Comparison of ENCODE assay signal across 26 cellular contexts in the genomic region with DNA sequence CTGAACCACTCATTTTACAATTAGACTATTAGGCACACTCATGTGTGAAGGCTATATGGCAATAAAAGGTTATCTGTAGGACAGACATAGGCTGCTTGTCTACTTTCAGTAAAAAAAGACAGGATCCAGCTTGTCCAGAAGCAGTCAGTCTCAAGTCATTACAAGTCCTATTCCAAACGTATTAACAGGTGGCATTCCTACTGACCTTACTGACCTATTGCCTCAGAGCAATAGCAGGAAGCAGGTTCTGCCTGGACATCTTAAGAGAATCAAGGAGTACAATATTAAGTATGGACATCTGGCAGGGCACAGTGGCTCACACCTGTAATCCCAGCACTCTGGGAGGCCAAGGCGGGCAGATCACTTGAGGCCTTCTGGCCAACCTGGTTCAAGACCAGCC. TPM values are rescaled to one million over a fixed set of nuclear protein-coding genes. Genes with fewer than 3 reads are reported as not detected.
DNase-seq lines count a peak whose midpoint lies in the region; ATAC-seq and TF ChIP-seq lines count a peak whose summit lies in the region.
"Had no signal": no experiment of that assay in that cellular context is flagged by ENCODE, and none has a peak within 500 bp of the region (broad histone marks: within the 10 kb centered on the region; RNA-seq: fewer than 3 reads in every experiment).

No MANE protein-coding gene starts in this region.

- no peak overlapping the region for H4K5ac ChIP-seq in mesendoderm (ENCODE audit: low read length)

- peak overlapping the region in 5 of 11 experiments; percentile 15 to 62 (median 49); a peak in 5 of 22 replicates for H3K27ac ChIP-seq in BLaER1 treated with 17β-estradiol and CSF1 and Interleukin-3, amounts not matched to agents 10 nM and 100 nM
- H3K27ac ChIP-seq in mesendoderm (ENCODE audit: low read depth, low read length): no peak overlapping the region
- H3K27ac ChIP-seq: esophagus muscularis mucosa, sigmoid colon, testis had no signal

- no peaks in the 10 kb centered on the region for H3K9me3 Mint-ChIP-seq in IgD-negative memory B cell
- H3K9me3 Mint-ChIP-seq in activated T-helper 2 cell treated with anti-CD3 and anti-CD28 coated beads, Interferon-gamma antibody, Interleukin-2, Interleukin-4, amounts not matched to agents 10 μg/mL and 5 μg/mL and 100 μg/mL, durations not matched to agents 14 hours and 24 hours and 36 hours: peaks cover 4% of the 10 kb centered on the region
- H3K9me3 Mint-ChIP-seq in activated CD8-positive, alpha-beta T cell treated with anti-CD3 and anti-CD28 coated beads for 36 hours: no peaks in the 10 kb centered on the region
- H3K9me3 Mint-ChIP-seq: CD4-positive, alpha-beta T cell; central memory CD8-positive, alpha-beta T cell had no signal

- H3K79me2 ChIP-seq in mesendoderm (ENCODE audit: control insufficient read depth, insufficient read depth, low read length): peaks cover 12% of the 10 kb centered on the region

- peaks cover 42 to 97% (median 86%) of the 10 kb centered on the region in 11 experiments for H4K20me1 ChIP-seq in BLaER1 treated with 17β-estradiol and CSF1 and Interleukin-3, amounts not matched to agents 10 nM and 100 nM

- H2BK120ac ChIP-seq in mesendoderm (ENCODE audit: low read depth, low read length): no peak overlapping the region

- H4K8ac ChIP-seq in mesendoderm (ENCODE audit: low read depth, low read length): no peak overlapping the region

- no peak overlapping the region for H2BK5ac ChIP-seq in mesendoderm (ENCODE audit: low read length)

- no peaks in the 10 kb centered on the region for H3K27me3 Mint-ChIP-seq in IgD-negative memory B cell
- H3K27me3 Mint-ChIP-seq in activated T-helper 2 cell treated with anti-CD3 and anti-CD28 coated beads, Interferon-gamma antibody, Interleukin-2, Interleukin-4, amounts not matched to agents 10 μg/mL and 5 μg/mL and 100 μg/mL, durations not matched to agents 14 hours and 24 hours and 36 hours (ENCODE audit: low read depth): no peaks in the 10 kb centered on the region
- H3K27me3 Mint-ChIP-seq in activated CD8-positive, alpha-beta T cell treated with anti-CD3 and anti-CD28 coated beads for 36 hours: no peaks in the 10 kb centered on the region
- H3K27me3 Mint-ChIP-seq: CD4-positive, alpha-beta T cell; central memory CD8-positive, alpha-beta T cell had no signal

- peaks cover 6% of the 10 kb centered on the region for H3K36me3 Mint-ChIP-seq in IgD-negative memory B cell
- peaks cover 32% of the 10 kb centered on the region for H3K36me3 Mint-ChIP-seq in activated T-helper 2 cell treated with anti-CD3 and anti-CD28 coated beads, Interferon-gamma antibody, Interleukin-2, Interleukin-4, amounts not matched to agents 10 μg/mL and 5 μg/mL and 100 μg/mL, durations not matched to agents 14 hours and 24 hours and 36 hours (ENCODE audit: low read depth)
- peaks cover 15% of the 10 kb centered on the region for H3K36me3 Mint-ChIP-seq in activated CD8-positive, alpha-beta T cell treated with anti-CD3 and anti-CD28 coated beads for 36 hours (ENCODE audit: low read depth)

- intact Hi-C loops in activated T-helper 2 cell treated with anti-CD3 and anti-CD28 coated beads, Interferon-gamma antibody, Interleukin-2, Interleukin-4, amounts not matched to agents 10 μg/mL and 5 μg/mL and 100 μg/mL, durations not matched to agents 14 hours and 24 hours and 36 hours (cut with micrococcal nuclease): loop anchor here (2.0 kb wide), 1 partner anchor 27 kb away; no protein-coding TSS in a partner anchor
- intact Hi-C loops in left colon (cut with DNase I, micrococcal nuclease): no loop called here
- intact Hi-C loops in activated CD8-positive, alpha-beta T cell treated with anti-CD3 and anti-CD28 coated beads for 36 hours (cut with micrococcal nuclease): no loop called here

- peaks cover 32 to 94% (median 58%) of the 10 kb centered on the region in 10 experiments for H3K4me1 ChIP-seq in BLaER1 treated with 17β-estradiol and CSF1 and Interleukin-3, amounts not matched to agents 10 nM and 100 nM
- peaks cover 9% of the 10 kb centered on the region for H3K4me1 ChIP-seq in mesendoderm (ENCODE audit: control insufficient read depth, low read depth, low read length)

- peaks cover 33 to 43% (median 37%) of the 10 kb centered on the region in 3 donors for H3K4me1 Mint-ChIP-seq in IgD-negative memory B cell
- H3K4me1 Mint-ChIP-seq in activated T-helper 2 cell treated with anti-CD3 and anti-CD28 coated beads, Interferon-gamma antibody, Interleukin-2, Interleukin-4, amounts not matched to agents 10 μg/mL and 5 μg/mL and 100 μg/mL, durations not matched to agents 14 hours and 24 hours and 36 hours (ENCODE audit: low read depth): peaks cover 29% of the 10 kb centered on the region
- peaks cover 22% of the 10 kb centered on the region for H3K4me1 Mint-ChIP-seq in activated CD8-positive, alpha-beta T cell treated with anti-CD3 and anti-CD28 coated beads for 36 hours (ENCODE audit: low read depth)

- H3K9me3 ChIP-seq in BLaER1 treated with 17β-estradiol and CSF1 and Interleukin-3, amounts not matched to agents 10 nM and 100 nM (replicated peaks in 1 of 11): peaks cover 0 to 5% (median 0%) of the 10 kb centered on the region in 11 experiments; a peak in 2 of 22 replicates
- H3K9me3 ChIP-seq: esophagus muscularis mucosa, HAP-1, sigmoid colon, testis had no signal

- POLR2A ChIA-PET in activated CD8-positive, alpha-beta T cell treated with anti-CD3 and anti-CD28 coated beads for 36 hours (lab: Charles Lee): no interaction called here

- no peak for DNase-seq in activated T-helper 2 cell treated with anti-CD3 and anti-CD28 coated beads, Interferon-gamma antibody, Interleukin-2, Interleukin-4, amounts not matched to agents 10 μg/mL and 5 μg/mL and 100 μg/mL, durations not matched to agents 14 hours and 24 hours and 36 hours (ENCODE audit: low spot score)
- DNase-seq in left colon (no peak), mesendoderm (no peak), NCI-H1048 (lab: John Stamatoyannopoulos, UW) (no peak), GM13977 (ENCODE audit: low spot score) (no peak)
- no peak for DNase-seq in activated CD8-positive, alpha-beta T cell treated with anti-CD3 and anti-CD28 coated beads for 36 hours
- DNase-seq: activated CD8-positive, alpha-beta memory T cell treated with anti-CD3 and anti-CD28 coated beads, Interleukin-2, amount 50 U/mL, for 48 hours; activated naive CD4-positive, alpha-beta T cell; anterior cingulate cortex; CD4-positive, alpha-beta T cell; DMS79; Kasumi-1; left cardiac atrium; midbrain; NCI-H1417 treated with DMSO at 0.1 percent for 48 hours; NCI-H2171; NCI-H774; nephron progenitor cell; sigmoid colon; T-helper 1 cell; testis had no signal

- no peaks in the 10 kb centered on the region for H3K27me3 ChIP-seq in BLaER1 treated with 17β-estradiol and CSF1 and Interleukin-3, amounts not matched to agents 10 nM and 100 nM
- H3K27me3 ChIP-seq in mesendoderm (ENCODE audit: insufficient read depth, low read length, poor library complexity): no peaks in the 10 kb centered on the region
- H3K27me3 ChIP-seq: esophagus muscularis mucosa, sigmoid colon, testis had no signal

- CTCF ChIA-PET in activated CD8-positive, alpha-beta T cell treated with anti-CD3 and anti-CD28 coated beads for 36 hours (lab: Charles Lee): no interaction called here

- ATAC-seq in left colon: peak; percentile 16
- no peak for ATAC-seq in activated CD8-positive, alpha-beta T cell treated with anti-CD3 and anti-CD28 coated beads for 36 hours
- ATAC-seq: left cardiac atrium had no signal

- no peak overlapping the region for H3K9ac ChIP-seq in BLaER1 treated with 17β-estradiol and CSF1 and Interleukin-3, amounts not matched to agents 10 nM and 100 nM
- H3K9ac ChIP-seq in mesendoderm (ENCODE audit: low read length): no peak overlapping the region

- peak overlapping the region in 1 of 10 experiments; percentile 16; a peak in 1 of 20 replicates for H3K4me3 ChIP-seq in BLaER1 treated with 17β-estradiol and CSF1 and Interleukin-3, amounts not matched to agents 10 nM and 100 nM
- no peak overlapping the region for H3K4me3 ChIP-seq in mesendoderm (ENCODE audit: low read length)
- H3K4me3 ChIP-seq: esophagus muscularis mucosa, HAP-1, sigmoid colon, testis had no signal

- in situ Hi-C loops in GM13977 (cut with MboI; ENCODE audit: low pct_unique_long_range_greater_than_20kb, low sequenced_read_pairs, unreplicated experiment): no loop called here

- peaks cover 27 to 96% (median 53%) of the 10 kb centered on the region in 11 experiments; a peak in 21 of 22 replicates for H3K36me3 ChIP-seq in BLaER1 treated with 17β-estradiol and CSF1 and Interleukin-3, amounts not matched to agents 10 nM and 100 nM
- no peaks in the 10 kb centered on the region for H3K36me3 ChIP-seq in mesendoderm (ENCODE audit: control insufficient read depth, insufficient read depth, low read length)
- H3K36me3 ChIP-seq: HAP-1, sigmoid colon had no signal

- peaks cover 11% of the 10 kb centered on the region for H3K79me1 ChIP-seq in mesendoderm (ENCODE audit: low read length)

- H3K18ac ChIP-seq in mesendoderm (ENCODE audit: low read length): no peak overlapping the region

- no peak overlapping the region for H2AK5ac ChIP-seq in mesendoderm (ENCODE audit: low read length)

- H2BK15ac ChIP-seq in mesendoderm (replicated peaks; ENCODE audit: low read depth): no peak overlapping the region

- no peak overlapping the region for H3K23ac ChIP-seq in mesendoderm (ENCODE audit: low read length)

- H3K4me2 ChIP-seq in BLaER1 treated with 17β-estradiol and CSF1 and Interleukin-3, amounts not matched to agents 10 nM and 100 nM: peak overlapping the region; percentile 45 to 96 (median 61); a peak in 21 of 22 replicates
- no peak overlapping the region for H3K4me2 ChIP-seq in mesendoderm (ENCODE audit: low read length)

- peak overlapping the region in 2 of 3 donors; percentile 32 to 71 for H3K27ac Mint-ChIP-seq in IgD-negative memory B cell
- H3K27ac Mint-ChIP-seq in activated T-helper 2 cell treated with anti-CD3 and anti-CD28 coated beads, Interferon-gamma antibody, Interleukin-2, Interleukin-4, amounts not matched to agents 10 μg/mL and 5 μg/mL and 100 μg/mL, durations not matched to agents 14 hours and 24 hours and 36 hours: peak overlapping the region; percentile 8
- no peak overlapping the region for H3K27ac Mint-ChIP-seq in activated CD8-positive, alpha-beta T cell treated with anti-CD3 and anti-CD28 coated beads for 36 hours
- H3K27ac Mint-ChIP-seq: nephron progenitor cell had no signal

- H3K4me3 Mint-ChIP-seq in IgD-negative memory B cell: peak overlapping the region in 2 of 4 donors; percentile 31 to 32
- H3K4me3 Mint-ChIP-seq in activated T-helper 2 cell treated with anti-CD3 and anti-CD28 coated beads, Interferon-gamma antibody, Interleukin-2, Interleukin-4, amounts not matched to agents 10 μg/mL and 5 μg/mL and 100 μg/mL, durations not matched to agents 14 hours and 24 hours and 36 hours (ENCODE audit: low read depth): no peak overlapping the region
- H3K4me3 Mint-ChIP-seq in activated CD8-positive, alpha-beta T cell treated with anti-CD3 and anti-CD28 coated beads for 36 hours: no peak overlapping the region
- H3K4me3 Mint-ChIP-seq: CD4-positive, alpha-beta T cell; central memory CD8-positive, alpha-beta T cell; nephron progenitor cell had no signal

- H3K56ac ChIP-seq in mesendoderm (ENCODE audit: low read length): no peak overlapping the region

- WGBS in mesendoderm (ENCODE audit: extremely low coverage, insufficient coverage, low lambda C conversion rate): no CpG with 5 or more reads among the region's 2 CpGs

- no peak overlapping the region for H3K4ac ChIP-seq in mesendoderm (ENCODE audit: low read depth, low read length)

- TF ChIP-seq CTCF in activated CD8-positive, alpha-beta T cell treated with anti-CD3 and anti-CD28 coated beads for 36 hours (IDR thresholded peaks at IDR 0.05): no peak
- TF ChIP-seq CTCF in GM13977 (IDR thresholded peaks at IDR 0.05; ENCODE audit: extremely low read depth, insufficient read depth, missing control alignments): no peak

RNA-seq across cellular contexts. Expression of a gene that starts 7.0 kb away (rescaled TPM):
- polyA plus RNA-seq in IgD-negative memory B cell: 125 TPM
- total RNA-seq in activated T-helper 2 cell treated with anti-CD3 and anti-CD28 coated beads, Interferon-gamma antibody, Interleukin-2, Interleukin-4, amounts not matched to agents 10 μg/mL and 5 μg/mL and 100 μg/mL, durations not matched to agents 14 hours and 24 hours and 36 hours: 107 and 108 TPM in 2 replicates
- 10 to 100 TPM; 61.3 to 66.7 TPM for total RNA-seq in left colon
- 10 to 100 TPM; 49.8 to 50.1 TPM for total RNA-seq in activated CD8-positive, alpha-beta T cell treated with anti-CD3 and anti-CD28 coated beads for 36 hours
- polyA plus RNA-seq in mesendoderm (2013, experiment 1 of 2): 48.8 TPM
- 47.4 TPM for polyA plus RNA-seq in mesendoderm (2013, experiment 2 of 2)
